ENCODE assay signal across 8 cellular contexts in the genomic region with DNA sequence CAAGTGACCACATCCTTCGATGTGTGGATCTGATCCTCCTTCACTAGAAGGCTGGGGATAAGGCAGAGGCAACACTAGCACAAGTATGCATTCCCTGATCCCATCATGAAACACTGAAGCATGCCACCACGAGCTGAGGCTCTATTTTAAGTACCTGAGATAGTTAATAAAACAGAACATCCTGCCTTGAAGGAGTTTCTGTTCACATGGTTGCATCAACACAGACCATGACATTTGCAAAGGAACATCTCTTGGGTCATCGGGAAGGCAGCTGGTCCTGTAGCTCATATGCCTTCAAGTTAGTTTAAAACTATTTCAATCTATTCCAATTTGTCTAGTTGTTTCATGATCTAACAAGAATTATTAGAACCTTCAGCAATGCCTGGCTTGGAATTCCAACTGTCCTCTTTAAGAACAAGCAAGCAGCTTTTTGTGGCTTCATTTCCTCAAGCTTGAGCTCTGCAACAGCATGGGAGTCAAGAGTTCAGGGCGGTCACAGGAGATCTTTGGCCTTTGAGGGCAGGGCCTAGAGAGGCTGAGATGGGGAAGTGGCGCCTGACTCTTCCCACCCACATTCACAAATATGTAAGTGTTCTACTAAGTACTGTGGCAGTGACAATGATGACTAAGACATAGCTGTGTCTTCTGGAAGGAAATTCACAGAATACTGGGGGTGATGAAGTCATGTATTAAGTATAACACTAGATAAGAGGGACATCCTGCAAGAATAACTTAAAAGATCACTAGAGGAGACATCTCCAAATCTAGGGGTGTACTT. TPM values are rescaled to one million over a fixed set of nuclear protein-coding genes. Genes with fewer than 3 reads are reported as not detected.
DNase-seq lines count a peak whose midpoint lies in the region; ATAC-seq, FAIRE-seq and TF ChIP-seq lines count a peak whose summit lies in the region.

No MANE protein-coding gene starts in this region.

- dilution Hi-C loops in keratinocyte (cut with MboI; ENCODE audit: extremely low pct_ligation_motif_present, low sequenced_read_pairs): no loop called here

- TF ChIP-seq POLR2A in A549 (IDR thresholded peaks at IDR 0.05; ENCODE audit: low read length): no peak

- peaks cover 2% of the 10 kb centered on the region for H3K9me1 ChIP-seq in keratinocyte (ENCODE audit: control insufficient read depth, extremely low read depth, insufficient read depth, low read length)

- no peak overlapping the region for H3K4me3 Mint-ChIP-seq in CD4-positive, alpha-beta memory T cell
- no peak overlapping the region for H3K4me3 Mint-ChIP-seq in CD8-positive, alpha-beta T cell

- FAIRE-seq in A549 (lab: Jason Lieb, UNC) (no peak), keratinocyte (lab: Jason Lieb, UNC) (peak; percentile 63)

- H3K27me3 Mint-ChIP-seq in CD4-positive, alpha-beta memory T cell: peaks cover 0 to 1% of the 10 kb centered on the region in 2 donors
- H3K27me3 Mint-ChIP-seq in CD8-positive, alpha-beta T cell (ENCODE audit: low read depth): no peaks in the 10 kb centered on the region

- peak overlapping the region; percentile 55; a peak in 5 of 6 replicates for H3K27ac ChIP-seq in A549
- peak overlapping the region; percentile 4 for H3K27ac ChIP-seq in keratinocyte (ENCODE audit: control insufficient read depth, insufficient read depth, low read length)
- H3K27ac ChIP-seq in CD4-positive, alpha-beta memory T cell (ENCODE audit: low read depth, low read length): no peak overlapping the region
- H3K27ac ChIP-seq in CD8-positive, alpha-beta T cell (ENCODE audit: low read depth, low read length): no peak overlapping the region

- H3K27ac Mint-ChIP-seq in CD4-positive, alpha-beta memory T cell: no peak overlapping the region
- H3K27ac Mint-ChIP-seq in CD8-positive, alpha-beta T cell: no peak overlapping the region

- H3K4me2 ChIP-seq in A549 (peak overlapping the region; percentile 97), keratinocyte (ENCODE audit: control insufficient read depth, extremely low read depth, insufficient read depth, low read depth, low read length) (no peak overlapping the region)

- no peak for TF ChIP-seq EP300 in A549 (IDR thresholded peaks at IDR 0.05)

- H3K4me3 ChIP-seq in A549 (no peak overlapping the region), keratinocyte (ENCODE audit: control insufficient read depth in 2 of 3, extremely low read depth in 1 of 3, insufficient read depth in 2 of 3, low read depth in 1 of 3, low read length in 3 of 3) (no peak overlapping the region)
- no peak overlapping the region for H3K4me3 ChIP-seq in CD4-positive, alpha-beta memory T cell (ENCODE audit: low read length in 2 of 2)
- no peak overlapping the region for H3K4me3 ChIP-seq in CD8-positive, alpha-beta T cell (ENCODE audit: low read depth, low read length)

- CTCF ChIA-PET in A549 (lab: Yijun Ruan, JAX): interaction anchor here (1.6 kb wide), 1 partner anchor 767 kb away, joined by 4 read pairs; no protein-coding TSS in a partner anchor
- CTCF ChIA-PET in CD4-positive, alpha-beta memory T cell (lab: Charles Lee; ENCODE audit: partially characterized antibody): no interaction called here
- CTCF ChIA-PET in CD8-positive, alpha-beta T cell (lab: Charles Lee): no interaction called here

- no peaks in the 10 kb centered on the region for H3K36me3 Mint-ChIP-seq in CD4-positive, alpha-beta memory T cell
- H3K36me3 Mint-ChIP-seq in CD8-positive, alpha-beta T cell: no peaks in the 10 kb centered on the region

- intact Hi-C loops in CD4-positive, alpha-beta memory T cell (cut with micrococcal nuclease): no loop called here
- intact Hi-C loops in CD8-positive, alpha-beta T cell (cut with DNase I, micrococcal nuclease): no loop called here

- peak in 1 of 2 experiments; percentile 83 for DNase-seq in A549 (ENCODE audit: low read depth in 1 of 2, low spot score in 1 of 2)
- DNase-seq in amniotic epithelial cell (ENCODE audit: low read depth): peak; percentile 87
- DNase-seq in keratinocyte (ENCODE audit: low read depth, low spot score): peak; percentile 38
- DNase-seq in CD4-positive, alpha-beta memory T cell: no peak
- DNase-seq in CD8-positive, alpha-beta T cell: no peak

- no peaks in the 10 kb centered on the region for H3K9me3 ChIP-seq in A549
- H3K9me3 ChIP-seq in keratinocyte (ENCODE audit: control insufficient read depth, low read depth, low read length): no peaks in the 10 kb centered on the region
- H3K9me3 ChIP-seq in CD4-positive, alpha-beta memory T cell (ENCODE audit: control insufficient read depth in 1 of 2, low read length in 2 of 2): no peaks in the 10 kb centered on the region
- H3K9me3 ChIP-seq in CD8-positive, alpha-beta T cell (ENCODE audit: low read length): no peaks in the 10 kb centered on the region

- peaks cover 19% of the 10 kb centered on the region for H4K20me1 ChIP-seq in keratinocyte (ENCODE audit: control insufficient read depth, extremely low read depth, insufficient read depth, low read length)

- H3K9ac ChIP-seq in keratinocyte (ENCODE audit: control insufficient read depth, extremely low read depth, insufficient read depth, low read length): no peak overlapping the region

- H3K79me2 ChIP-seq in keratinocyte (ENCODE audit: control insufficient read depth, insufficient read depth, low read length): peaks cover 64% of the 10 kb centered on the region

- peaks cover 0 to 3% (median 0%) of the 10 kb centered on the region in 8 donors for H3K9me3 Mint-ChIP-seq in CD4-positive, alpha-beta memory T cell
- no peaks in the 10 kb centered on the region for H3K9me3 Mint-ChIP-seq in CD8-positive, alpha-beta T cell

- no peaks in the 10 kb centered on the region for H3K27me3 ChIP-seq in keratinocyte (ENCODE audit: control insufficient read depth, extremely low read depth, insufficient read depth, low read length)
- H3K27me3 ChIP-seq in CD4-positive, alpha-beta memory T cell (ENCODE audit: insufficient read depth, low read length): no peaks in the 10 kb centered on the region
- no peaks in the 10 kb centered on the region for H3K27me3 ChIP-seq in CD8-positive, alpha-beta T cell (ENCODE audit: insufficient read depth, low read length)

- no peak overlapping the region for H2AFZ ChIP-seq in keratinocyte (ENCODE audit: control insufficient read depth, low read length)

- ATAC-seq in A549 (peak; percentile 30 to 66; a peak in 5 of 6 replicates), HG02852 (IDR thresholded peaks at IDR 0.05; ENCODE audit: unreplicated experiment) (peak; percentile 67), GM21723 (IDR thresholded peaks at IDR 0.05; ENCODE audit: unreplicated experiment) (no peak), HG03045 (IDR thresholded peaks at IDR 0.05; ENCODE audit: unreplicated experiment) (no peak)
- no peak for ATAC-seq in CD8-positive, alpha-beta T cell

- peaks cover 99% of the 10 kb centered on the region for H3K4me1 ChIP-seq in A549
- H3K4me1 ChIP-seq in keratinocyte (ENCODE audit: control insufficient read depth, extremely low read depth, insufficient read depth, low read length): peaks cover 62% of the 10 kb centered on the region
- no peaks in the 10 kb centered on the region for H3K4me1 ChIP-seq in CD4-positive, alpha-beta memory T cell (ENCODE audit: insufficient read depth, low read length)
- no peaks in the 10 kb centered on the region for H3K4me1 ChIP-seq in CD8-positive, alpha-beta T cell (ENCODE audit: insufficient read depth, low read length)

- TF ChIP-seq CTCF in A549 (IDR thresholded peaks at IDR 0.05): no peak
- TF ChIP-seq CTCF in keratinocyte (optimal IDR thresholded peaks at IDR 0.05 in 1 of 3, IDR thresholded peaks at IDR 0.05 in 1 of 3, conservative IDR thresholded peaks at IDR 0.05 in 1 of 3; ENCODE audit: extremely low read depth in 1 of 3, insufficient read depth in 2 of 3, low read length in 3 of 3): no peak
- no peak for TF ChIP-seq CTCF in CD8-positive, alpha-beta T cell (IDR thresholded peaks at IDR 0.05)

- TF ChIP-seq RAD21 in A549 (conservative IDR thresholded peaks at IDR 0.05 in 1 of 2, IDR thresholded peaks at IDR 0.05 in 1 of 2): no peak

- H3K36me3 ChIP-seq in keratinocyte (ENCODE audit: control insufficient read depth in 2 of 2, extremely low read depth in 1 of 2, insufficient read depth in 2 of 2, low read length in 2 of 2): peaks cover 36 to 77% of the 10 kb centered on the region in 2 experiments
- H3K36me3 ChIP-seq in CD4-positive, alpha-beta memory T cell (ENCODE audit: insufficient read depth, low read length): no peaks in the 10 kb centered on the region
- H3K36me3 ChIP-seq in CD8-positive, alpha-beta T cell (ENCODE audit: insufficient read depth, low read length): no peaks in the 10 kb centered on the region

- H3K4me1 Mint-ChIP-seq in CD4-positive, alpha-beta memory T cell: no peaks in the 10 kb centered on the region
- H3K4me1 Mint-ChIP-seq in CD8-positive, alpha-beta T cell (ENCODE audit: low read depth): no peaks in the 10 kb centered on the region

- WGBS in A549 (ENCODE audit: missing lambda C conversion rate): 47% methylated on average over 5 of the region's 5 CpGs

- POLR2A ChIA-PET in A549 (lab: Yijun Ruan, JAX): interaction anchor here (0.6 to 0.7 kb wide), 2 partner anchors 300 to 789 kb away, joined by 3 read pairs; no protein-coding TSS in a partner anchor
- POLR2A ChIA-PET in CD4-positive, alpha-beta memory T cell (lab: Charles Lee; ENCODE audit: partially characterized antibody): no interaction called here
- POLR2A ChIA-PET in CD8-positive, alpha-beta T cell (lab: Charles Lee): no interaction called here

TF ChIP-seq in A549, 52 proteins besides CTCF, POLR2A, EP300 and RAD21 (continues in another document):
- TF ChIP-seq GATA3 (IDR thresholded peaks at IDR 0.05; ENCODE audit: borderline replicate concordance): peak; percentile 19; the same call in 1 of the 2 replicates
- no peak for TF ChIP-seq CHD4 (IDR thresholded peaks at IDR 0.05; ENCODE audit: borderline replicate concordance)
- no peak for TF ChIP-seq ESRRA (IDR thresholded peaks at IDR 0.05; ENCODE audit: borderline replicate concordance, low read length)
- TF ChIP-seq RARB (CRISPR knock-in tag; IDR thresholded peaks at IDR 0.05): no peak
- no peak for TF ChIP-seq RNF2 (IDR thresholded peaks at IDR 0.05; ENCODE audit: borderline replicate concordance, low read depth)

RNA-seq across cellular contexts. Expression of a gene that starts 15.2 kb away (rescaled TPM):
- polyA plus RNA-seq in A549 (2011; rRNA removed) (127 and 137 TPM in 2 replicates), A549 (2017; fragmentation: RNase III; extraction: RNeasy Plus Mini Kit Qiagen cat#74134 plus additional on column Dnase treatment) (56.8 to 62.0 TPM (median 61.7 TPM) in 3 replicates), keratinocyte (73.4 to 298 TPM (median 202 TPM) in 3 replicates)
- polyA plus RNA-seq in A549 (2012; cell fraction: cytosol; rRNA removed): 33.7 and 35.9 TPM in 2 replicates
- 21.6 and 24.5 TPM in 2 replicates for polyA plus RNA-seq in A549 (2012; cell fraction: nucleus; rRNA removed)
- polyA minus RNA-seq in A549 (2011; rRNA and poly(A)+ RNA removed): 137 and 144 TPM in 2 replicates
- 1,211 TPM for polyA plus RNA-seq in keratinocyte (2011; ENCODE audit: low read depth)
- polyA plus RNA-seq in keratinocyte (2011; cell fraction: cytosol; rRNA removed): 95.0 and 179 TPM in 2 replicates
- polyA plus RNA-seq in keratinocyte (2011; cell fraction: nucleus; rRNA removed): 415 and 426 TPM in 2 replicates
- polyA plus RNA-seq in keratinocyte (2012; ENCODE audit: low replicate concordance): 72.3 and 220 TPM in 2 replicates
- 78.5 to 330 TPM (median 235 TPM) in 3 replicates for polyA minus RNA-seq in keratinocyte
- polyA minus RNA-seq in keratinocyte (2011; cell fraction: cytosol; rRNA and poly(A)+ RNA removed): 71.2 TPM
- polyA minus RNA-seq in keratinocyte (2011; cell fraction: nucleus; rRNA and poly(A)+ RNA removed): 124 and 484 TPM in 2 replicates
- not detected for total RNA-seq in CD4-positive, alpha-beta memory T cell
- not detected for polyA plus RNA-seq in CD4-positive, alpha-beta memory T cell
- not detected for total RNA-seq in CD8-positive, alpha-beta T cell

Comparison
In these comparisons a context has a peak if more than half of its experiments do, and no peak if none do; other contexts are left out.
1. ATAC-seq: peak in A549 (2 of 2) and HG02852 (single experiment); none in GM21723 (single experiment), HG03045 (single experiment) and CD8-positive, alpha-beta T cell (single experiment).
2. DNase-seq: peak in amniotic epithelial cell (single experiment) and keratinocyte (single experiment); none in CD4-positive, alpha-beta memory T cell (0 of 5) and CD8-positive, alpha-beta T cell (0 of 7).
3. H3K27ac ChIP-seq: peak in A549 (2 of 2) and keratinocyte (single experiment); none in CD4-positive, alpha-beta memory T cell (single experiment) and CD8-positive, alpha-beta T cell (single experiment).
4. RNA of a gene that starts 15.2 kb away (polyA plus RNA-seq): 72.3 to 1,211 TPM in keratinocyte and 21.6 to 137 TPM in A549; not detected in CD4-positive, alpha-beta memory T cell; every median in the first group is over 10 times any median in the second.